26 cellular contexts compared by ENCODE assay signal in genomic region chr19:50690439-50690838, GRCh38.
"Had no signal": no experiment of that assay in that cellular context is flagged by ENCODE, and none has a peak within 500 bp of the region (broad histone marks: within the 10 kb centered on the region; RNA-seq: fewer than 3 reads in every experiment).

No MANE protein-coding gene starts in this region.

- H3K9me3 ChIP-seq: stomach, suprapubic skin, testis, thoracic aorta, thyroid gland, tibial artery, tibial nerve, transverse colon, upper lobe of left lung, upper lobe of right lung, uterus, vagina had no signal

- H3K4me3 ChIP-seq: stomach, suprapubic skin, testis, thoracic aorta, thyroid gland, tibial artery, tibial nerve, transverse colon, upper lobe of left lung, upper lobe of right lung, uterus, vagina had no signal

- H3K36me3 ChIP-seq: stomach, suprapubic skin, thoracic aorta, thyroid gland, tibial artery, tibial nerve, transverse colon, upper lobe of left lung, upper lobe of right lung, uterus, vagina had no signal

- H3K27ac ChIP-seq: stomach, suprapubic skin, testis, thoracic aorta, thyroid gland, tibial artery, tibial nerve, transverse colon, upper lobe of left lung, upper lobe of right lung, uterus, vagina had no signal

- DNase-seq: stimulated activated CD4-positive, alpha-beta T cell treated with anti-CD3 and anti-CD28 coated beads, Interleukin-2, amount 100 ng/mL, for 48 hours; stimulated activated CD4-positive, alpha-beta T cell treated with anti-CD3 and anti-CD28 coated beads, Interleukin-4, amount 100 ng/mL, for 1 hour; stimulated activated CD4-positive, alpha-beta T cell treated with anti-CD3 and anti-CD28 coated beads, Interleukin-4, amount 100 ng/mL, for 24 hours; stimulated activated CD4-positive, alpha-beta T cell treated with anti-CD3 and anti-CD28 coated beads, Interleukin-4, amount 100 ng/mL, for 4 hours; stimulated activated CD8-positive, alpha-beta memory T cell treated with anti-CD3 and anti-CD28 coated beads, Interleukin-4, amount 100 ng/mL, for 48 hours; stimulated activated naive B cell treated with anti-CD40 and anti-IgM and Interleukin-4, amounts not matched to agents 10 μg/mL and 1 μg/mL and 100 μg/mL, for 72 hours; stimulated activated naive CD4-positive, alpha-beta T cell; stimulated activated naive CD4-positive, alpha-beta T cell treated with Interleukin-2 at 50 U/mL for 16 hours; stimulated activated naive CD8-positive, alpha-beta T cell treated with anti-CD3 and anti-CD28 coated beads, Interleukin-15, amount 100 ng/mL, for 72 hours; stimulated activated naive CD8-positive, alpha-beta T cell treated with anti-CD3 and anti-CD28 coated beads, Interleukin-15, Interleukin-2, amounts not matched to agents 100 U/mL and 50 U/mL, for 24 hours; stomach; substantia nigra; testis; thyroid gland; tibial artery; transverse colon; trophoblast cell; upper lobe of left lung; upper lobe of right lung; uterus had no signal

- H3K4me1 ChIP-seq: thyroid gland, transverse colon, upper lobe of right lung, uterus, vagina had no signal

- ATAC-seq: stimulated activated effector memory CD8-positive, alpha-beta T cell treated with anti-CD3 and anti-CD28 coated beads, Interleukin-12 subunit alpha, Interleukin-12 subunit beta, amount 100 ng/mL, for 72 hours; stimulated activated memory B cell treated with anti-CD40 and anti-IgM and Interleukin-4, amounts not matched to agents 10 μg/mL and 1 μg/mL and 100 μg/mL, for 72 hours; stimulated activated naive B cell treated with anti-CD40 and anti-IgM and Interleukin-4, amounts not matched to agents 10 μg/mL and 1 μg/mL and 100 μg/mL, for 72 hours; stimulated activated naive CD8-positive, alpha-beta T cell treated with anti-CD3 and anti-CD28 coated beads, Interleukin-15, amount 100 ng/mL, for 72 hours; stimulated activated naive CD8-positive, alpha-beta T cell treated with anti-CD3 and anti-CD28 coated beads, Interleukin-15, Interleukin-2, amounts not matched to agents 100 U/mL and 50 U/mL, for 24 hours; upper lobe of right lung had no signal
